ENCODE assay signal across 8 cellular contexts in the genomic region with DNA sequence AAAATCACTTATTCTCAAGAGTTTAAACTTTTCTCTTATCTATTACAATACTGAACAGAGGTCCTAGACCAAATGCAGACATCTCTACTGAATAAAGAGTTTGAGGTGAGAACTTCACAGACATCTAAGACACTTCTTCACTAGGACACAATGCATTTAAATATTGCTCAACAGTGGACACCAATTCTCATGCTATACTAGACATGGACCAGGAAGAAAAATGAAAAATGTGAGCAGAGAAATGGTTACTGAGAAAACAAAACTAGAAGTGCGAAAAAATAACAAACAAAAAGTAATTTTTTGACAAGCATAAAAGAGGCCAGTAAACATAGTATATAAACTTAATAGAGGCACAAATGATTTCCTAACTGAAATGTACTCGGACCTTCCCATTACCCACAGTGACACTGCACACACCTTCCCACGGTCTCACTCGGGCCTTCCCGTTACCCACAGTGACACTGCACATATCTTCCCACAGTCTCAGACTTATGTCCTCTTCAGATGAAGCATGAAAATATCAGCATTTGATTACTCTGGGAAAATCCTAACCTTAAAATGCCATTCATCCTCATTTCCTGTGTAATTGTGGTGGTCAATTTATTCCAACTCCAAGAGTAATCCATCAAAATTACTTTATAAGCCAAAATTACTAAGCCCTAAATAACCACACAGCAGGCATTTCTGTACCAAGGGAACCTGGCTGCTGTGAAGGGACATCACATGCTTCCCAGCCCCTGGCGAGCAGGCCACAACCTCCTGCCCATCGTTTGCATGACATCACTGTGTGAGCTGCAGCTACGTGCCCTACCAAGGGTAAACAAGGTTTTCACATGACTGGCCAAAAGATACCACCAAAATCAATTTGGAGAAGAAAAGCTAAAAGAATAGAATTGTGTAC. TPM values are rescaled to one million over a fixed set of nuclear protein-coding genes. Genes with fewer than 3 reads are reported as not detected.
DNase-seq lines count a peak whose midpoint lies in the region; ATAC-seq, FAIRE-seq and TF ChIP-seq lines count a peak whose summit lies in the region.

No MANE protein-coding gene starts in this region.

- H3K36me3 ChIP-seq in SK-N-SH (replicated peaks in 1 of 2; ENCODE audit: control insufficient read depth in 1 of 2, insufficient read depth in 2 of 2, low read length in 1 of 2): peaks cover 23 to 24% of the 10 kb centered on the region in 2 experiments

- H3K4me2 ChIP-seq in A549 (no peak overlapping the region), SK-N-SH (no peak overlapping the region)

- WGBS in A549 (ENCODE audit: missing lambda C conversion rate): 83% methylated on average over 8 of the region's 8 CpGs
- WGBS in SK-N-SH (ENCODE audit: low lambda C conversion rate): 73% methylated on average over 8 of the region's 8 CpGs

- H3K27ac ChIP-seq in A549 (no peak overlapping the region), SK-N-SH (ENCODE audit: low read depth in 2 of 2, low read length in 1 of 2) (peak overlapping the region in 1 of 2 experiments; percentile 51; a peak in 2 of 4 replicates)

- H3K79me2 ChIP-seq in SK-N-SH (ENCODE audit: insufficient read depth): peaks cover 98% of the 10 kb centered on the region

- H3K4me1 ChIP-seq in A549 (peaks cover 14% of the 10 kb centered on the region), SK-N-SH (ENCODE audit: control insufficient read depth in 1 of 2, insufficient read depth in 2 of 2, low read depth in 1 of 2, low read length in 1 of 2) (peaks cover 9 to 13% of the 10 kb centered on the region in 2 experiments; a peak in 2 of 4 replicates)

- FAIRE-seq in A549 (lab: Jason Lieb, UNC): peak; percentile 7

- no peaks in the 10 kb centered on the region for H3F3A ChIP-seq in SK-N-SH (replicated peaks; ENCODE audit: insufficient read depth)

- TF ChIP-seq CTCF in A549 (IDR thresholded peaks at IDR 0.05) (no peak), SK-N-SH (IDR thresholded peaks at IDR 0.05) (no peak), retinal pigment epithelial cell (conservative IDR thresholded peaks at IDR 0.05; ENCODE audit: low read depth, low read length) (no peak)

- no peaks in the 10 kb centered on the region for H3K27me3 ChIP-seq in SK-N-SH (ENCODE audit: insufficient read depth)

- TF ChIP-seq EP300 in A549 (IDR thresholded peaks at IDR 0.05): no peak
- no peak for TF ChIP-seq EP300 in SK-N-SH (IDR thresholded peaks at IDR 0.05; ENCODE audit: borderline replicate concordance in 1 of 2, low read depth in 1 of 2, low read length in 1 of 2)

- CTCF ChIA-PET in A549 (lab: Yijun Ruan, JAX) (no interaction called here), SK-N-SH (lab: Yijun Ruan, JAX) (no interaction called here)

- no peak overlapping the region for H2AFZ ChIP-seq in SK-N-SH (ENCODE audit: low read depth)

- peaks cover 48% of the 10 kb centered on the region for H4K20me1 ChIP-seq in SK-N-SH (ENCODE audit: insufficient read depth)

- no peak for TF ChIP-seq RAD21 in A549 (conservative IDR thresholded peaks at IDR 0.05 in 1 of 2, IDR thresholded peaks at IDR 0.05 in 1 of 2)
- TF ChIP-seq RAD21 in SK-N-SH (IDR thresholded peaks at IDR 0.05; ENCODE audit: low read length): no peak

- TF ChIP-seq POLR2A in A549 (IDR thresholded peaks at IDR 0.05; ENCODE audit: low read length): no peak

- H3K4me3 ChIP-seq in A549: no peak overlapping the region
- H3K4me3 ChIP-seq in SK-N-SH (ENCODE audit: low read depth in 2 of 2, low read length in 1 of 2): no peak overlapping the region
- H3K4me3 ChIP-seq in retinal pigment epithelial cell (ENCODE audit: low read length): no peak overlapping the region

- no peak for DNase-seq in A549 (ENCODE audit: low read depth in 1 of 2, low spot score in 1 of 2)
- peak; percentile 46 for DNase-seq in SK-N-SH
- peak; percentile 33 for DNase-seq in foreskin melanocyte
- DNase-seq in retinal pigment epithelial cell (ENCODE audit: low read depth): peak; percentile 94
- DNase-seq in DMS 273 (lab: John Stamatoyannopoulos, UW; ENCODE audit: unreplicated experiment): no peak
- no peak for DNase-seq in activated effector memory CD4-positive, alpha-beta T cell treated with anti-CD3 and anti-CD28 coated beads, Interleukin-2, amount 50 U/mL, for 16 hours

- no peak overlapping the region for H3K9ac ChIP-seq in SK-N-SH

- H3K9me2 ChIP-seq in SK-N-SH: no peaks in the 10 kb centered on the region

- POLR2A ChIA-PET in A549 (lab: Yijun Ruan, JAX) (no interaction called here), SK-N-SH (lab: Yijun Ruan, JAX) (no interaction called here)

- ATAC-seq in A549 (peak in 1 of 2 experiments; percentile 37; a peak in 1 of 6 replicates), GM18520 (IDR thresholded peaks at IDR 0.05; ENCODE audit: unreplicated experiment) (peak; percentile 34), HG03039 (IDR thresholded peaks at IDR 0.05; ENCODE audit: unreplicated experiment) (peak; percentile 36)

- H3K9me3 ChIP-seq in A549 (no peaks in the 10 kb centered on the region), SK-N-SH (no peaks in the 10 kb centered on the region)

TF ChIP-seq in A549, 52 proteins besides CTCF, POLR2A, EP300 and RAD21 (continues in another document):
- TF ChIP-seq EHF (CRISPR knock-in tag; IDR thresholded peaks at IDR 0.05) (no peak), RARB (CRISPR knock-in tag; IDR thresholded peaks at IDR 0.05) (no peak)
- TF ChIP-seq, protein P1, sequence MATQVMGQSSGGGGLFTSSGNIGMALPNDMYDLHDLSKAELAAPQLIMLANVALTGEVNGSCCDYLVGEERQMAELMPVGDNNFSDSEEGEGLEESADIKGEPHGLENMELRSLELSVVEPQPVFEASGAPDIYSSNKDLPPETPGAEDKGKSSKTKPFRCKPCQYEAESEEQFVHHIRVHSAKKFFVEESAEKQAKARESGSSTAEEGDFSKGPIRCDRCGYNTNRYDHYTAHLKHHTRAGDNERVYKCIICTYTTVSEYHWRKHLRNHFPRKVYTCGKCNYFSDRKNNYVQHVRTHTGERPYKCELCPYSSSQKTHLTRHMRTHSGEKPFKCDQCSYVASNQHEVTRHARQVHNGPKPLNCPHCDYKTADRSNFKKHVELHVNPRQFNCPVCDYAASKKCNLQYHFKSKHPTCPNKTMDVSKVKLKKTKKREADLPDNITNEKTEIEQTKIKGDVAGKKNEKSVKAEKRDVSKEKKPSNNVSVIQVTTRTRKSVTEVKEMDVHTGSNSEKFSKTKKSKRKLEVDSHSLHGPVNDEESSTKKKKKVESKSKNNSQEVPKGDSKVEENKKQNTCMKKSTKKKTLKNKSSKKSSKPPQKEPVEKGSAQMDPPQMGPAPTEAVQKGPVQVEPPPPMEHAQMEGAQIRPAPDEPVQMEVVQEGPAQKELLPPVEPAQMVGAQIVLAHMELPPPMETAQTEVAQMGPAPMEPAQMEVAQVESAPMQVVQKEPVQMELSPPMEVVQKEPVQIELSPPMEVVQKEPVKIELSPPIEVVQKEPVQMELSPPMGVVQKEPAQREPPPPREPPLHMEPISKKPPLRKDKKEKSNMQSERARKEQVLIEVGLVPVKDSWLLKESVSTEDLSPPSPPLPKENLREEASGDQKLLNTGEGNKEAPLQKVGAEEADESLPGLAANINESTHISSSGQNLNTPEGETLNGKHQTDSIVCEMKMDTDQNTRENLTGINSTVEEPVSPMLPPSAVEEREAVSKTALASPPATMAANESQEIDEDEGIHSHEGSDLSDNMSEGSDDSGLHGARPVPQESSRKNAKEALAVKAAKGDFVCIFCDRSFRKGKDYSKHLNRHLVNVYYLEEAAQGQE (IDR thresholded peaks at IDR 0.05): no peak

TF ChIP-seq in SK-N-SH, 30 proteins besides CTCF, POLR2A, EP300 and RAD21:
- TF ChIP-seq RCOR1 (IDR thresholded peaks at IDR 0.05; ENCODE audit: low read length): no peak
- TF ChIP-seq, protein P2, sequence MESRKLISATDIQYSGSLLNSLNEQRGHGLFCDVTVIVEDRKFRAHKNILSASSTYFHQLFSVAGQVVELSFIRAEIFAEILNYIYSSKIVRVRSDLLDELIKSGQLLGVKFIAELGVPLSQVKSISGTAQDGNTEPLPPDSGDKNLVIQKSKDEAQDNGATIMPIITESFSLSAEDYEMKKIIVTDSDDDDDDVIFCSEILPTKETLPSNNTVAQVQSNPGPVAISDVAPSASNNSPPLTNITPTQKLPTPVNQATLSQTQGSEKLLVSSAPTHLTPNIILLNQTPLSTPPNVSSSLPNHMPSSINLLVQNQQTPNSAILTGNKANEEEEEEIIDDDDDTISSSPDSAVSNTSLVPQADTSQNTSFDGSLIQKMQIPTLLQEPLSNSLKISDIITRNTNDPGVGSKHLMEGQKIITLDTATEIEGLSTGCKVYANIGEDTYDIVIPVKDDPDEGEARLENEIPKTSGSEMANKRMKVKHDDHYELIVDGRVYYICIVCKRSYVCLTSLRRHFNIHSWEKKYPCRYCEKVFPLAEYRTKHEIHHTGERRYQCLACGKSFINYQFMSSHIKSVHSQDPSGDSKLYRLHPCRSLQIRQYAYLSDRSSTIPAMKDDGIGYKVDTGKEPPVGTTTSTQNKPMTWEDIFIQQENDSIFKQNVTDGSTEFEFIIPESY (IDR thresholded peaks at IDR 0.05; ENCODE audit: borderline replicate concordance, low read depth): no peak
- no peak for TF ChIP-seq YY1 (IDR thresholded peaks at IDR 0.05; ENCODE audit: low read depth)
- no peak for TF ChIP-seq POLR2AphosphoS5 (IDR thresholded peaks at IDR 0.05; ENCODE audit: low read depth, low read length)
- no peak for TF ChIP-seq MEF2A (IDR thresholded peaks at IDR 0.05; ENCODE audit: borderline replicate concordance, low read depth)
- TF ChIP-seq NRF1 (IDR thresholded peaks at IDR 0.05; ENCODE audit: low read depth, low read length): no peak
- no peak for TF ChIP-seq GATA2 (CRISPR knock-in tag; IDR thresholded peaks at IDR 0.05)
- TF ChIP-seq EZH2phosphoT487 (IDR thresholded peaks at IDR 0.05; ENCODE audit: borderline replicate concordance, low read depth): no peak

RNA-seq across cellular contexts. Expression of gene SLC15A4, which starts 6.4 kb away (rescaled TPM):
- polyA plus RNA-seq in A549 (2011; rRNA removed) (37.8 and 40.0 TPM in 2 replicates), A549 (2017; fragmentation: RNase III; extraction: RNeasy Plus Mini Kit Qiagen cat#74134 plus additional on column Dnase treatment) (21.2 to 21.9 TPM (median 21.6 TPM) in 3 replicates), SK-N-SH (2012; rRNA removed) (14.5 and 20.5 TPM in 2 replicates)
- polyA plus RNA-seq in A549 (2012; cell fraction: cytosol; rRNA removed): 18.4 and 25.0 TPM in 2 replicates
- 32.7 and 42.7 TPM in 2 replicates for polyA plus RNA-seq in A549 (2012; cell fraction: nucleus; rRNA removed)
- polyA minus RNA-seq in A549 (2011; rRNA and poly(A)+ RNA removed): 65.8 and 67.5 TPM in 2 replicates
- polyA plus RNA-seq in SK-N-SH (2012; cell fraction: cytosol; rRNA removed): 13.3 and 15.6 TPM in 2 replicates
- polyA plus RNA-seq in SK-N-SH (2012; cell fraction: nucleus; rRNA removed): 19.1 and 32.5 TPM in 2 replicates

RNA-seq across cellular contexts. Expression of gene GLT1D1, which starts 35.9 kb away (rescaled TPM):
- not detected in 2 replicates for polyA plus RNA-seq in A549 (2011; rRNA removed)
- polyA plus RNA-seq in A549 (2012; cell fraction: cytosol; rRNA removed): not detected in 2 replicates
- polyA plus RNA-seq in A549 (2012; cell fraction: nucleus; rRNA removed): not detected in 2 replicates
- polyA plus RNA-seq in A549 (2017; fragmentation: RNase III; extraction: RNeasy Plus Mini Kit Qiagen cat#74134 plus additional on column Dnase treatment): not detected in 3 replicates
- polyA minus RNA-seq in A549 (2011; rRNA and poly(A)+ RNA removed): not detected in 2 replicates
- polyA plus RNA-seq in SK-N-SH (2012; rRNA removed): 0.05 and 0.06 TPM in 2 replicates
- polyA plus RNA-seq in SK-N-SH (2012; cell fraction: cytosol; rRNA removed): 0.14 and 0.21 TPM in 2 replicates
- 0.02 and 0.08 TPM in 2 replicates for polyA plus RNA-seq in SK-N-SH (2012; cell fraction: nucleus; rRNA removed)

Comparison
In these comparisons a context has a peak if more than half of its experiments do, and no peak if none do; other contexts are left out.
1. DNase-seq: peak in SK-N-SH (single experiment), foreskin melanocyte (single experiment) and retinal pigment epithelial cell (single experiment); none in A549 (0 of 2), DMS 273 (single experiment) and activated effector memory CD4-positive, alpha-beta T cell treated with anti-CD3 and anti-CD28 coated beads, Interleukin-2, amount 50 U/mL, for 16 hours (single experiment).